In genomic region chr1:145720878-145721671, GRCh38 we compare ENCODE assay signal across 8 cellular contexts. TPM values are rescaled to one million over a fixed set of nuclear protein-coding genes. Genes with fewer than 3 reads are reported as not detected.
A peak's percentile ranks its signal among the peaks of the same experiment; 100 is the strongest.
DNase-seq lines count a peak whose midpoint lies in the region; TF ChIP-seq lines count a peak whose summit lies in the region.

No MANE protein-coding gene starts in this region.

- H3K27me3 ChIP-seq in left ventricle myocardium inferior (ENCODE audit: low read depth) (no peaks in the 10 kb centered on the region), prostate gland (replicated peaks; ENCODE audit: insufficient read depth) (no peaks in the 10 kb centered on the region)

- H3K9me3 ChIP-seq in left ventricle myocardium inferior (replicated peaks) = no peaks in the 10 kb centered on the region
- H3K9me3 ChIP-seq in prostate gland = no peaks in the 10 kb centered on the region

- H3K36me3 ChIP-seq in left ventricle myocardium inferior (no peaks in the 10 kb centered on the region), prostate gland (no peaks in the 10 kb centered on the region)

- peak; percentile 27 to 39 for DNase-seq in AML-193 (lab: John Stamatoyannopoulos, UW)
- peak; percentile 45 for DNase-seq in GM19238 (ENCODE audit: insufficient read length, low spot score)
- peak; percentile 62 for DNase-seq in KG1 (lab: John Stamatoyannopoulos, UW)
- peak; percentile 7 to 44 for DNase-seq in SW 1271 (lab: John Stamatoyannopoulos, UW)
- peak; percentile 42 for DNase-seq in activated naive CD8-positive, alpha-beta T cell treated with anti-CD3 and anti-CD28 coated beads, Interleukin-2, amount 50 U/mL, for 16 hours (ENCODE audit: low read depth, low spot score)
- DNase-seq in left ventricle myocardium inferior = peak; percentile 69
- peak; percentile 37 for DNase-seq in prostate gland (ENCODE audit: low spot score)
- DNase-seq in ureter (ENCODE audit: low spot score) = peak; percentile 67

- TF ChIP-seq CTCF in left ventricle myocardium inferior (IDR thresholded peaks at IDR 0.05; ENCODE audit: borderline replicate concordance) = peak; percentile 96
- peak; percentile 75 to 91 (median 89) for TF ChIP-seq CTCF in prostate gland (IDR thresholded peaks at IDR 0.05)

- WGBS in prostate gland = 9% methylated on average over 46 of the region's 47 CpGs

- H3K4me3 ChIP-seq in left ventricle myocardium inferior (peak overlapping the region; percentile 55), prostate gland (peak overlapping the region in 1 of 2 donors; percentile 17)

- intact Hi-C loops in left ventricle myocardium inferior (cut with micrococcal nuclease) = no loop called here
- intact Hi-C loops in prostate gland (cut with DNase I) = no loop called here

- peaks cover 13% of the 10 kb centered on the region for H3K4me1 ChIP-seq in left ventricle myocardium inferior
- no peaks in the 10 kb centered on the region for H3K4me1 ChIP-seq in prostate gland (replicated peaks)

- no peak for TF ChIP-seq POLR2A in prostate gland (IDR thresholded peaks at IDR 0.05)

- H3K27ac ChIP-seq in left ventricle myocardium inferior (replicated peaks) = no peak overlapping the region
- no peak overlapping the region for H3K27ac ChIP-seq in prostate gland

RNA-seq across cellular contexts. Expression of gene CD160, which starts 1.8 kb away (rescaled TPM):
- total RNA-seq in left ventricle myocardium inferior (not detected), prostate gland (not detected), ureter (not detected)

RNA-seq across cellular contexts. Expression of gene PDZK1, which starts 13.9 kb away (rescaled TPM):
- 0.16 TPM for total RNA-seq in left ventricle myocardium inferior
- total RNA-seq in prostate gland = under 1 TPM in 1 of 2 donors, not detected in 1; 0.55 TPM
- 0.23 TPM for total RNA-seq in ureter
